8 cellular contexts compared by ENCODE assay signal in the genomic region with DNA sequence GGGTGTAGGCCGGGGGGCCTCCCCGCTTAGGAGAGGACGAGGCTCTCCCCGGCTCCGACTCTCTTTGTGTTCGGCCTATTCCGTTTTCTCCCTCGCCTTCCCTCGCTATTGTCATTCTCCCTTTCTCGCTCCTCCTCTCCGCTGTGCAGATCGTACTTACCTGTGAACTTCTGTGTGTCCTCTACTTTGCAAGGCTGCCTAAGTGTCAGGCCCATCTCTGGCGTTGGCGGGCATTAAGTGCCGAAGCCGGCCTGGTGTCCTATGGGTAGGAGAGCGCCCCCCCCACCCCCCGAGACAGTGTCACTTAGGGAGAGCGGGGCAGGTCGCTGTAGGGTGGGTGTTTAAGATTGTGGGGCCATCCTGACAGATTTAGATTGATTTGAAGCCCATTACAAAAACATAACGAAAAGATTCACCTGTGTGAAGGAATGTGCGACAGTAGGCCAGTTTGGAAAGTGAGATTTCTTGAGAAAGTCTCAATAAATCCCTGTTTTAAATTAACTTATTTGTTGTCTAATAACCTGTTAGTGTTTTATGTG. TPM values are rescaled to one million over a fixed set of nuclear protein-coding genes. Genes with fewer than 3 reads are reported as not detected.
DNase-seq lines count a peak whose midpoint lies in the region; ATAC-seq and TF ChIP-seq lines count a peak whose summit lies in the region.

No MANE protein-coding gene starts in this region.

- peaks cover 38 to 49% (median 47%) of the 10 kb centered on the region in 5 experiments for H3K9me3 Mint-ChIP-seq in brain
- H3K9me3 Mint-ChIP-seq in immature natural killer cell: peaks cover 0 to 10% (median 4%) of the 10 kb centered on the region in 6 donors

- H3K27me3 Mint-ChIP-seq in brain: peaks cover 14% of the 10 kb centered on the region
- H3K27me3 Mint-ChIP-seq in immature natural killer cell (ENCODE audit: low read depth in 3 of 3): peaks cover 6 to 14% (median 9%) of the 10 kb centered on the region in 3 donors

- no peak for TF ChIP-seq CTCF in brain (conservative IDR thresholded peaks at IDR 0.05)

- peaks cover 91% of the 10 kb centered on the region for H3K36me3 Mint-ChIP-seq in brain
- H3K36me3 Mint-ChIP-seq in immature natural killer cell: peaks cover 17 to 43% (median 41%) of the 10 kb centered on the region in 3 donors

- ATAC-seq in GM21360 (IDR thresholded peaks at IDR 0.05; ENCODE audit: unreplicated experiment): peak; percentile 32
- ATAC-seq in HG03575 (IDR thresholded peaks at IDR 0.05; ENCODE audit: extremely low read depth, insufficient number of reproducible peaks, low FRiP score, unreplicated experiment): peak; percentile 18

- H3K4me1 Mint-ChIP-seq in brain (peaks cover 30% of the 10 kb centered on the region), immature natural killer cell (peaks cover 54 to 66% of the 10 kb centered on the region in 2 donors)

- peak; percentile 60 for DNase-seq in D341Med (ENCODE audit: low spot score)
- DNase-seq in SW480 (ENCODE audit: low spot score): peak; percentile 77
- no peak for DNase-seq in immature natural killer cell
- peak; percentile 7 to 24 (median 22) for DNase-seq in stimulated activated CD4-positive, alpha-beta T cell treated with anti-CD3 and anti-CD28 coated beads, Interleukin-12 subunit alpha, Interleukin-12 subunit beta, amount 100 ng/mL, for 48 hours (ENCODE audit: low read depth in 2 of 3, low spot score in 1 of 3)
- no peak for DNase-seq in T1000 (lab: John Stamatoyannopoulos, UW)

- H3K27ac Mint-ChIP-seq in brain: peak overlapping the region; percentile 97 to 100 (median 99)
- H3K27ac Mint-ChIP-seq in immature natural killer cell: peak overlapping the region; percentile 94 to 99 (median 98)

- H3K4me3 Mint-ChIP-seq in brain (peak overlapping the region; percentile 94 to 100 (median 97)), immature natural killer cell (peak overlapping the region; percentile 97 to 99 (median 98))

RNA-seq across cellular contexts. Expression of gene RBM33, which starts 0.6 kb away (rescaled TPM):
- 14.4 TPM for polyA plus RNA-seq in brain (ENCODE audit: insufficient read depth, low read depth, low replicate concordance)
- polyA plus RNA-seq in immature natural killer cell: 10 to 100 TPM; 10.9 to 61.5 (median 28.3) TPM

Comparison
In these comparisons a context has a peak if more than half of its experiments do, and no peak if none do; other contexts are left out.
1. DNase-seq: peak in D341Med (single experiment), SW480 (single experiment) and stimulated activated CD4-positive, alpha-beta T cell treated with anti-CD3 and anti-CD28 coated beads, Interleukin-12 subunit alpha, Interleukin-12 subunit beta, amount 100 ng/mL, for 48 hours (3 of 3); none in immature natural killer cell (0 of 3) and T1000 (single experiment).